8 cellular contexts compared by ENCODE assay signal in the genomic region with DNA sequence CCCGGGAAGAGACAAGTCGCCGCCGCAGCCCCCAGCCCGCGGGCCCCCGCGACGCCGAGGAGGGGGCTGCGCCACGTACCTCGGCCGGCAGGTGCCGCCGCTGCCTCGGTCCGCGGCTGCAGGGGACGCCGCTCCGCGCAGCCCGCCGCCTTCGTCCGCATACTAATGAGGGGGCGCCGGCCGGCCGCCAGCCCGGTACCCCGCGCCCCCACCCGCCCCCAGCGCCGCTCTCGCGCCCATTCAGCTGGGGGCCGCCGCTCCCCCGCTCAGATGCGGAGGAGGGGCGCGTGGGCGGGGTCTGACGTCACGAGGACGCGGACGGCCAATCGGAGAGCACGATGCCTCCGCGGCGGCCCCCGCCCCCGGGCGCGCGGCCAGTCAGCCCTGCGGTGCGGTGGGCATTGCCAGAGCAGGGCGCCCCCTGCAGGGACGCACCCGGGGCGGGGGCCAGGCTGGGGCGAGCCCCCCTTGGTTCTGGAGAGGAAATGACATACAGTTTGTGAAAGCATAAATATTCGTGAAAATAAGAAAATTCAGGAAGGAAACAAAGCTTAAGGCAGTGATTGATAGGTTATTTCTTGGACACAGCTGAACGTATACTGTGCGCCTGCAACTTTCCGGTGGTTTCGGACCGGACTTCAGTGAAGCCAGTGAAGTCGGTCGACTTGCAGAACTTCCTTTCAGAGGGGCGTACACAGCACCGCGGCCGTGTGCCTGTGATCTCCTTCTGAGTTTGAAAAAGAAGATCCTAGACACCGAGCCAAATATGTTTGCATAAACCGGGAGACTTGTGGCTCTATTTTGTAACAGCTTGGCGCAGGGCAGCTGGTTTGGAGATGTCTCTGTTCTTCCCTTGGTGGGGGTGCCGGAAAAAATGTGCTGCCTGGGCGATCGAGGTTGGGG. TPM values are rescaled to one million over a fixed set of nuclear protein-coding genes. Genes with fewer than 3 reads are reported as not detected.
DNase-seq lines count a peak whose midpoint lies in the region; ATAC-seq and TF ChIP-seq lines count a peak whose summit lies in the region.

A gene (minus strand): TSS at position 246 of the 903 bp plus-strand sequence. CDS start 85 bp downstream, at position 161.

- DNase-seq in C1 segment of cervical spinal cord (lab: John Stamatoyannopoulos, UW) (peak; percentile 18 to 98 (median 90)), NCI-H82 (lab: John Stamatoyannopoulos, UW) (peak; percentile 92), ecto neural progenitor cell (ENCODE audit: low spot score) (peak; percentile 94), lower lobe of right lung (peak; percentile 94)
- DNase-seq in activated CD4-positive, alpha-beta memory T cell treated with anti-CD3 and anti-CD28 coated beads, Interleukin-2, amount 10 ng/mL, durations not matched to agents 7 days and 5 days = peak; percentile 92
- DNase-seq in stimulated activated CD4-positive, alpha-beta T cell treated with anti-CD3 and anti-CD28 coated beads, TNF-alpha, amount 100 ng/mL, for 4 hours (ENCODE audit: low read depth in 3 of 3) = peak; percentile 92 to 98 (median 92)

- peak within 1 kb of the TSS; percentile 84 for H3K4me3 Mint-ChIP-seq in activated CD4-positive, alpha-beta memory T cell treated with anti-CD3 and anti-CD28 coated beads, Interleukin-2, amount 10 ng/mL, durations not matched to agents 7 days and 5 days

- intact Hi-C loops in lower lobe of right lung (cut with DNase I) = no loop called here

- H3K9me3 ChIP-seq in lower lobe of right lung = no peaks in the 10 kb centered on the region

- H3K27ac ChIP-seq in lower lobe of right lung = peak within 1 kb of the TSS; percentile 83

- no peaks in the 10 kb centered on the region for H3K36me3 ChIP-seq in lower lobe of right lung

- peaks cover 3% of the 10 kb centered on the region for H3K27me3 Mint-ChIP-seq in activated CD4-positive, alpha-beta memory T cell treated with anti-CD3 and anti-CD28 coated beads, Interleukin-2, amount 10 ng/mL, durations not matched to agents 7 days and 5 days

- H3K27ac Mint-ChIP-seq in activated CD4-positive, alpha-beta memory T cell treated with anti-CD3 and anti-CD28 coated beads, Interleukin-2, amount 10 ng/mL, durations not matched to agents 7 days and 5 days = peak within 1 kb of the TSS; percentile 79

- peak; percentile 74 for TF ChIP-seq CTCF in lower lobe of right lung (IDR thresholded peaks at IDR 0.05)

- peak within 1 kb of the TSS; percentile 86 for H3K4me3 ChIP-seq in lower lobe of right lung

- peaks cover 68% of the 10 kb centered on the region for H3K4me1 Mint-ChIP-seq in activated CD4-positive, alpha-beta memory T cell treated with anti-CD3 and anti-CD28 coated beads, Interleukin-2, amount 10 ng/mL, durations not matched to agents 7 days and 5 days

- POLR2A ChIA-PET in activated CD4-positive, alpha-beta memory T cell treated with anti-CD3 and anti-CD28 coated beads, Interleukin-2, amount 10 ng/mL, durations not matched to agents 7 days and 5 days (lab: Charles Lee) = interaction anchor here (0.9 to 6.2 kb wide), 23 partner anchors 10 to 306 kb away, joined by 3 to 64 read pairs (median 5); a partner anchor contains a TSS

- ATAC-seq in GM19324 (IDR thresholded peaks at IDR 0.05; ENCODE audit: low FRiP score, unreplicated experiment) (peak; percentile 93), HG03460 (IDR thresholded peaks at IDR 0.05; ENCODE audit: unreplicated experiment) (peak; percentile 78), lower lobe of right lung (peak; percentile 89 to 94)

- CTCF ChIA-PET in activated CD4-positive, alpha-beta memory T cell treated with anti-CD3 and anti-CD28 coated beads, Interleukin-2, amount 10 ng/mL, durations not matched to agents 7 days and 5 days (lab: Charles Lee) = interaction anchor here (0.6 to 7.9 kb wide), 41 partner anchors 8 to 251 kb away, joined by 3 to 150 read pairs (median 5); a partner anchor contains a TSS

- H3K9me3 Mint-ChIP-seq in activated CD4-positive, alpha-beta memory T cell treated with anti-CD3 and anti-CD28 coated beads, Interleukin-2, amount 10 ng/mL, durations not matched to agents 7 days and 5 days = no peaks in the 10 kb centered on the region

- H3K4me1 ChIP-seq in lower lobe of right lung = peaks cover 71% of the 10 kb centered on the region

- H3K27me3 ChIP-seq in lower lobe of right lung (ENCODE audit: low read depth) = no peaks in the 10 kb centered on the region

- H3K36me3 Mint-ChIP-seq in activated CD4-positive, alpha-beta memory T cell treated with anti-CD3 and anti-CD28 coated beads, Interleukin-2, amount 10 ng/mL, durations not matched to agents 7 days and 5 days (ENCODE audit: low read depth) = peaks cover 31% of the 10 kb centered on the region

RNA-seq across cellular contexts. Expression of the gene that starts here (rescaled TPM):
- total RNA-seq in activated CD4-positive, alpha-beta memory T cell treated with anti-CD3 and anti-CD28 coated beads, Interleukin-2, amount 10 ng/mL, durations not matched to agents 7 days and 5 days = 10 to 100 TPM; 58.3 to 67.1 TPM
- total RNA-seq in lower lobe of right lung = 72.4 TPM

Comparison
In these comparisons a context has a peak if more than half of its experiments do, and no peak if none do; other contexts are left out.
1. Peak in every context shown above with its lines: DNase-seq, ATAC-seq, H3K4me3 ChIP-seq and H3K27ac ChIP-seq.